8 cellular contexts compared by ENCODE assay signal in genomic region chr5:134524219-134524825, GRCh38. TPM values are rescaled to one million over a fixed set of nuclear protein-coding genes. Genes with fewer than 3 reads are reported as not detected.
DNase-seq lines count a peak whose midpoint lies in the region; ATAC-seq and TF ChIP-seq lines count a peak whose summit lies in the region.

No MANE protein-coding gene starts in this region.

- H3K4me1 ChIP-seq in CD4-positive, alpha-beta memory T cell (ENCODE audit: insufficient read depth, low read length), result peaks cover 30% of the 10 kb centered on the region

- H3K27ac ChIP-seq in CD4-positive, alpha-beta memory T cell (ENCODE audit: low read depth, low read length), result peak overlapping the region; percentile 96

- H3K36me3 ChIP-seq in CD4-positive, alpha-beta memory T cell (ENCODE audit: insufficient read depth, low read length), result no peaks in the 10 kb centered on the region

- POLR2A ChIA-PET in CD4-positive, alpha-beta memory T cell (lab: Charles Lee; ENCODE audit: partially characterized antibody), result interaction anchor here (0.5 to 8.2 kb wide), 31 partner anchors 10 to 519 kb away, joined by 3 to 159 read pairs (median 5); partner anchors contain the start of genes CAMLG, CDKL3, CDKN2AIPNL and PCBD2

- peaks cover 0 to 28% of the 10 kb centered on the region in 2 donors for H3K36me3 Mint-ChIP-seq in CD4-positive, alpha-beta memory T cell
- no peaks in the 10 kb centered on the region for H3K36me3 Mint-ChIP-seq in natural killer cell

- CTCF ChIA-PET in CD4-positive, alpha-beta memory T cell (lab: Charles Lee; ENCODE audit: partially characterized antibody), result interaction anchor here (0.6 to 7.2 kb wide), 8 partner anchors 13 to 340 kb away, joined by 3 to 82 read pairs (median 4); partner anchors contain the start of genes CDKN2AIPNL and UBE2B

- peaks cover 19 to 50% (median 26%) of the 10 kb centered on the region in 4 donors for H3K4me1 Mint-ChIP-seq in CD4-positive, alpha-beta memory T cell
- peaks cover 15 to 40% of the 10 kb centered on the region in 2 donors for H3K4me1 Mint-ChIP-seq in natural killer cell

- no peaks in the 10 kb centered on the region for H3K9me3 ChIP-seq in CD4-positive, alpha-beta memory T cell (ENCODE audit: control insufficient read depth in 1 of 2, low read length in 2 of 2)

- intact Hi-C loops in CD4-positive, alpha-beta memory T cell (cut with micrococcal nuclease), result loop anchor here (1.0 to 10.0 kb wide), 3 partner anchors 21 to 350 kb away; partner anchors contain the start of genes CAMLG and SKP1
- intact Hi-C loops in natural killer cell (cut with micrococcal nuclease), result loop anchor here (10.0 kb wide), 2 partner anchors 300 to 380 kb away; partner anchors contain the start of genes PCBD2 and PPP2CA

- no peak for TF ChIP-seq CTCF in natural killer cell (IDR thresholded peaks at IDR 0.05)

- H3K9me3 Mint-ChIP-seq in CD4-positive, alpha-beta memory T cell, result no peaks in the 10 kb centered on the region
- no peaks in the 10 kb centered on the region for H3K9me3 Mint-ChIP-seq in natural killer cell

- H3K27ac Mint-ChIP-seq in CD4-positive, alpha-beta memory T cell, result peak overlapping the region; percentile 97 to 100 (median 99)
- peak overlapping the region; percentile 92 to 96 for H3K27ac Mint-ChIP-seq in natural killer cell

- H3K27me3 Mint-ChIP-seq in CD4-positive, alpha-beta memory T cell, result peaks cover 0 to 2% of the 10 kb centered on the region in 2 donors
- no peaks in the 10 kb centered on the region for H3K27me3 Mint-ChIP-seq in natural killer cell (ENCODE audit: low read depth in 2 of 2)

- peak overlapping the region; percentile 94 to 99 (median 96) for H3K4me3 Mint-ChIP-seq in CD4-positive, alpha-beta memory T cell
- peak overlapping the region; percentile 96 for H3K4me3 Mint-ChIP-seq in natural killer cell

- no peaks in the 10 kb centered on the region for H3K27me3 ChIP-seq in CD4-positive, alpha-beta memory T cell (ENCODE audit: insufficient read depth, low read length)

- peak overlapping the region; percentile 77 to 96 for H3K4me3 ChIP-seq in CD4-positive, alpha-beta memory T cell (ENCODE audit: low read length in 2 of 2)

- peak; percentile 16 for ATAC-seq in HG02642 (IDR thresholded peaks at IDR 0.05; ENCODE audit: poor library complexity, unreplicated experiment)
- ATAC-seq in natural killer cell, result no peak
- ATAC-seq in GM18520 (IDR thresholded peaks at IDR 0.05; ENCODE audit: unreplicated experiment), result no peak

- peak; percentile 62 to 77 (median 71) for DNase-seq in CD4-positive, alpha-beta memory T cell
- peak; percentile 91 for DNase-seq in RPMI8226
- peak; percentile 39 for DNase-seq in activated gamma-delta T cell (lab: John Stamatoyannopoulos, UW)
- DNase-seq in fibroblast of the conjunctiva (ENCODE audit: low read depth), result peak; percentile 69
- peak; percentile 56 for DNase-seq in natural killer cell
- DNase-seq in stimulated activated naive CD4-positive, alpha-beta T cell treated with Interleukin-2 at 50 U/mL for 16 hours (lab: John Stamatoyannopoulos, UW), result peak; percentile 58

RNA-seq across cellular contexts. Expression of gene JADE2, which starts 1.1 kb away (rescaled TPM):
- 100 to 1,000 TPM; 265 to 276 TPM for total RNA-seq in CD4-positive, alpha-beta memory T cell
- polyA plus RNA-seq in CD4-positive, alpha-beta memory T cell, result 10 to 100 TPM in 1 of 2 donors, 1 to 10 TPM in 1; 9.1 to 42.6 TPM
- 100 to 1,000 TPM; 130 to 174 (median 173) TPM for total RNA-seq in natural killer cell

Comparison
In these comparisons a context has a peak if more than half of its experiments do, and no peak if none do; other contexts are left out.
1. DNase-seq: peak in every context shown above with its lines; median percentile 91 in RPMI8226; 71 in CD4-positive, alpha-beta memory T cell; 69 in fibroblast of the conjunctiva; 58 in stimulated activated naive CD4-positive, alpha-beta T cell treated with Interleukin-2 at 50 U/mL for 16 hours; 56 in natural killer cell; 39 in activated gamma-delta T cell.